Comparison of ENCODE assay signal across 1 cellular context in genomic region chr14:67600562-67600974, GRCh38.
TF ChIP-seq lines count a peak whose summit lies in the region.

No MANE protein-coding gene starts in this region.

TF ChIP-seq in WTC11, 78 proteins besides CTCF, POLR2A, EP300 and RAD21:
- 0 out of 2 replicates have a peak, but pooled peaks have one; percentile 32 for TF ChIP-seq GTF2I (CRISPR knock-in tag; conservative IDR thresholded peaks at IDR 0.05)
TF ChIP-seq in WTC11: peak in this region for 1; not testable (repeated sequence) for 77.
